24 cellular contexts compared by ENCODE assay signal in genomic region chr9:1883004-1883403, GRCh38.
"Had no signal": no experiment of that assay in that cellular context is flagged by ENCODE, and none has a peak within 500 bp of the region (broad histone marks: within the 10 kb centered on the region; RNA-seq: fewer than 3 reads in every experiment).

No MANE protein-coding gene starts in this region.

- H3K4me1 ChIP-seq: esophagus muscularis mucosa, foreskin keratinocyte, gastroesophageal sphincter, heart left ventricle, psoas muscle, sigmoid colon, stomach, thyroid gland had no signal

- FAIRE-seq: endothelial cell of umbilical vein, islet of Langerhans, urothelium cell line had no signal

- H3K4me3 ChIP-seq: coronary artery, esophagus muscularis mucosa, gastroesophageal sphincter, heart left ventricle, psoas muscle, sigmoid colon, stomach, thyroid gland had no signal

- DNase-seq: dermis blood vessel endothelial cell; effector memory CD4-positive, alpha-beta T cell; foreskin keratinocyte; heart left ventricle; hippocampal formation; left cardiac atrium; naive thymus-derived CD8-positive, alpha-beta T cell; nephron progenitor cell; nucleus accumbens; psoas muscle; right cardiac atrium; sigmoid colon; stimulated activated CD4-positive, alpha-beta T cell treated with anti-CD3 and anti-CD28 coated beads, Interleukin-2, amount 100 ng/mL, for 24 hours; stimulated activated CD4-positive, alpha-beta T cell treated with anti-CD3 and anti-CD28 coated beads, Interleukin-4, amount 100 ng/mL, for 24 hours; stimulated activated naive CD4-positive, alpha-beta T cell treated with Interleukin-2 at 50 U/mL for 16 hours; stomach; thyroid gland had no signal

- H3K36me3 ChIP-seq: esophagus muscularis mucosa, gastroesophageal sphincter, heart left ventricle, sigmoid colon, stomach, thyroid gland had no signal

- ATAC-seq: foreskin keratinocyte; gastroesophageal sphincter; heart left ventricle; left cardiac atrium; naive thymus-derived CD8-positive, alpha-beta T cell; psoas muscle; right cardiac atrium; stimulated activated effector memory CD8-positive, alpha-beta T cell treated with anti-CD3 and anti-CD28 coated beads, Interleukin-12 subunit alpha, Interleukin-12 subunit beta, amount 100 ng/mL, for 72 hours had no signal

- H3K27ac ChIP-seq: coronary artery, esophagus muscularis mucosa, foreskin keratinocyte, gastroesophageal sphincter, heart left ventricle, psoas muscle, sigmoid colon, stomach, thyroid gland had no signal

- H3K9me3 ChIP-seq: esophagus muscularis mucosa, gastroesophageal sphincter, heart left ventricle, psoas muscle, sigmoid colon, stomach, thyroid gland had no signal

- H3K27me3 ChIP-seq: esophagus muscularis mucosa, foreskin keratinocyte, gastroesophageal sphincter, heart left ventricle, sigmoid colon, stomach, thyroid gland had no signal
